25 cellular contexts compared by ENCODE assay signal in genomic region chr3:159819676-159820075, GRCh38. TPM values are rescaled to one million over a fixed set of nuclear protein-coding genes. Genes with fewer than 3 reads are reported as not detected.
A peak's percentile ranks its signal among the peaks of the same experiment; 100 is the strongest.
DNase-seq lines count a peak whose midpoint lies in the region; ATAC-seq, FAIRE-seq and TF ChIP-seq lines count a peak whose summit lies in the region.
"Had no signal": no experiment of that assay in that cellular context is flagged by ENCODE, and none has a peak within 500 bp of the region (broad histone marks: within the 10 kb centered on the region; RNA-seq: fewer than 3 reads in every experiment).

No MANE protein-coding gene starts in this region.

- TF ChIP-seq CTCF in astrocyte (IDR thresholded peaks at IDR 0.05; ENCODE audit: insufficient read depth, low read depth, low read length) (no peak), endothelial cell (IDR thresholded peaks at IDR 0.05; ENCODE audit: unreplicated experiment) (no peak)

- H3K27ac Mint-ChIP-seq in astrocyte (ENCODE audit: unreplicated experiment) = peak overlapping the region; percentile 98
- H3K27ac Mint-ChIP-seq in endothelial cell (ENCODE audit: unreplicated experiment) = no peak overlapping the region
- H3K27ac Mint-ChIP-seq: CD4-positive, alpha-beta memory T cell; T-helper 1 cell treated with Interleukin-12 subunit alpha and Interleukin-12 subunit beta and Interleukin-4 antibody, amounts not matched to agents 30 μg/mL and 1 μg/mL, for 36 hours had no signal

- no peak overlapping the region for H3K14ac ChIP-seq in trophoblast cell (ENCODE audit: low read length)

- H4K20me1 ChIP-seq in astrocyte (ENCODE audit: insufficient read depth, low read length) = peaks cover 45% of the 10 kb centered on the region

- H3K27ac ChIP-seq in astrocyte (ENCODE audit: low read depth, low read length) = no peak overlapping the region
- peak overlapping the region; percentile 8 for H3K27ac ChIP-seq in trophoblast cell (ENCODE audit: low read depth, low read length)
- H3K27ac ChIP-seq: A549, SK-N-MC had no signal

- peak overlapping the region; percentile 84 for H3K18ac ChIP-seq in trophoblast cell (ENCODE audit: low read length)

- no peak overlapping the region for H3K4ac ChIP-seq in trophoblast cell (ENCODE audit: low read depth, low read length)

- H3K4me1 Mint-ChIP-seq in astrocyte (ENCODE audit: low read depth, unreplicated experiment) (peaks cover 71% of the 10 kb centered on the region), endothelial cell (ENCODE audit: unreplicated experiment) (peaks cover 10% of the 10 kb centered on the region)
- H3K4me1 Mint-ChIP-seq: CD4-positive, alpha-beta memory T cell had no signal

- H3K36me3 ChIP-seq in astrocyte (ENCODE audit: insufficient read depth, low read length) (no peaks in the 10 kb centered on the region), trophoblast cell (ENCODE audit: control insufficient read depth in 1 of 2, insufficient read depth in 2 of 2, low read length in 2 of 2) (no peaks in the 10 kb centered on the region)
- H3K36me3 ChIP-seq: MG63 had no signal

- peak overlapping the region; percentile 44 for H2BK120ac ChIP-seq in trophoblast cell (ENCODE audit: insufficient read depth, low read length, poor library complexity)

- H3K27me3 ChIP-seq in astrocyte (ENCODE audit: insufficient read depth, low read length) (no peaks in the 10 kb centered on the region), trophoblast cell (ENCODE audit: insufficient read depth, low read length) (no peaks in the 10 kb centered on the region)
- H3K27me3 ChIP-seq: MG63 had no signal

- H3K4me3 Mint-ChIP-seq in astrocyte (ENCODE audit: unreplicated experiment) (no peak overlapping the region), endothelial cell (ENCODE audit: unreplicated experiment) (no peak overlapping the region)
- H3K4me3 Mint-ChIP-seq: CD4-positive, alpha-beta memory T cell; T-helper 1 cell treated with Interleukin-12 subunit alpha and Interleukin-12 subunit beta and Interleukin-4 antibody, amounts not matched to agents 30 μg/mL and 1 μg/mL, for 36 hours had no signal

- peak; percentile 27 for ATAC-seq in GM18867 (IDR thresholded peaks at IDR 0.05; ENCODE audit: unreplicated experiment)
- peak; percentile 14 for ATAC-seq in HG02798 (IDR thresholded peaks at IDR 0.05; ENCODE audit: poor library complexity, unreplicated experiment)
- ATAC-seq in HG02588 (IDR thresholded peaks at IDR 0.05; ENCODE audit: unreplicated experiment) = no peak
- ATAC-seq in HG02571 (IDR thresholded peaks at IDR 0.05; ENCODE audit: unreplicated experiment) = no peak
- ATAC-seq: A549, HCT116 had no signal

- H4K8ac ChIP-seq in trophoblast cell (ENCODE audit: low read depth, low read length) = no peak overlapping the region

- H3K27me3 Mint-ChIP-seq in astrocyte (ENCODE audit: low read depth, unreplicated experiment) = no peaks in the 10 kb centered on the region
- peaks cover 9% of the 10 kb centered on the region for H3K27me3 Mint-ChIP-seq in endothelial cell (ENCODE audit: unreplicated experiment)

- no peak overlapping the region for H2BK5ac ChIP-seq in trophoblast cell (ENCODE audit: low read depth, low read length, poor library complexity)

- no peak overlapping the region for H4K12ac ChIP-seq in trophoblast cell (ENCODE audit: low read depth, low read length)

- FAIRE-seq in astrocyte (lab: Jason Lieb, UNC) = no peak
- FAIRE-seq: A549, GM18507, HTR-8/SVneo, RCC 7860 had no signal

- H3K9me3 Mint-ChIP-seq in astrocyte (ENCODE audit: unreplicated experiment) (no peaks in the 10 kb centered on the region), endothelial cell (ENCODE audit: unreplicated experiment) (no peaks in the 10 kb centered on the region)
- H3K9me3 Mint-ChIP-seq: CD4-positive, alpha-beta memory T cell; T-helper 1 cell treated with Interleukin-12 subunit alpha and Interleukin-12 subunit beta and Interleukin-4 antibody, amounts not matched to agents 30 μg/mL and 1 μg/mL, for 36 hours had no signal

- H3K4me1 ChIP-seq in astrocyte (ENCODE audit: insufficient read depth, low read length) (peaks cover 38% of the 10 kb centered on the region), trophoblast cell (ENCODE audit: control insufficient read depth in 1 of 2, insufficient read depth in 2 of 2, low read length in 2 of 2) (peaks cover 20 to 36% of the 10 kb centered on the region in 2 experiments)

- H3K36me3 Mint-ChIP-seq in astrocyte (ENCODE audit: low read depth, unreplicated experiment) (peaks cover 6% of the 10 kb centered on the region), endothelial cell (ENCODE audit: low read depth, unreplicated experiment) (no peaks in the 10 kb centered on the region)
- H3K36me3 Mint-ChIP-seq: CD4-positive, alpha-beta memory T cell had no signal

- H3K9me3 ChIP-seq in astrocyte (ENCODE audit: insufficient read depth, low read depth, low read length) = no peaks in the 10 kb centered on the region
- no peaks in the 10 kb centered on the region for H3K9me3 ChIP-seq in trophoblast cell (ENCODE audit: insufficient read depth, low read depth, low read length)
- H3K9me3 ChIP-seq: A549, MG63 had no signal

- no peak overlapping the region for H3K9ac ChIP-seq in astrocyte (ENCODE audit: low read length)
- H3K9ac ChIP-seq in trophoblast cell (ENCODE audit: low read length) = no peak overlapping the region

- no CpG with 5 or more reads among the region's 1 CpG for WGBS in trophoblast cell (ENCODE audit: extremely low coverage, insufficient coverage, insufficient read length)

- H3K4me2 ChIP-seq in astrocyte (ENCODE audit: low read length) = no peak overlapping the region
- H3K4me2 ChIP-seq in trophoblast cell (ENCODE audit: low read length) = no peak overlapping the region
- H3K4me2 ChIP-seq: A549 had no signal

- H2AFZ ChIP-seq in astrocyte (ENCODE audit: low read depth, low read length) (no peak overlapping the region), trophoblast cell (ENCODE audit: insufficient read depth, low read length, poor library complexity) (no peak overlapping the region)

- no peak for DNase-seq in astrocyte (ENCODE audit: low read depth)
- DNase-seq in trophoblast cell = peak; percentile 90 to 92
- DNase-seq in endothelial cell (ENCODE audit: low spot score) = no peak
- DNase-seq: AML-193; C1 segment of cervical spinal cord; CD4-positive, alpha-beta memory T cell; COR-L47; MG63; NCI-H1105 treated with DMSO at 0.1 percent for 48 hours; NCI-H2029; NCI-H226; NCI-H510A treated with DMSO at 0.1 percent for 48 hours; NCI-H748 treated with DMSO at 0.1 percent for 48 hours; SIG-M5 had no signal

- peaks cover 38% of the 10 kb centered on the region for H3K79me1 ChIP-seq in trophoblast cell (ENCODE audit: low read length)

- H3K4me3 ChIP-seq in astrocyte (ENCODE audit: insufficient read depth, low read depth, low read length) = no peak overlapping the region
- H3K4me3 ChIP-seq in trophoblast cell (ENCODE audit: low read depth, low read length) = no peak overlapping the region
- H3K4me3 ChIP-seq: A549, MG63, SK-N-MC had no signal

- H2BK12ac ChIP-seq in trophoblast cell (ENCODE audit: low read length) = peak overlapping the region; percentile 55

- no peak overlapping the region for H2AK5ac ChIP-seq in trophoblast cell (ENCODE audit: low read length)

- H3K79me2 ChIP-seq in astrocyte (ENCODE audit: insufficient read depth, low read length) (peaks cover 86% of the 10 kb centered on the region), trophoblast cell (ENCODE audit: control insufficient read depth, insufficient read depth, low read length, poor library complexity) (peaks cover 5% of the 10 kb centered on the region)

- H4K91ac ChIP-seq in trophoblast cell (ENCODE audit: low read depth, low read length) = peak overlapping the region; percentile 15

- no peak overlapping the region for H3K23ac ChIP-seq in trophoblast cell (ENCODE audit: low read length)

RNA-seq across cellular contexts. Expression of gene SCHIP1, which starts 20.0 kb away (rescaled TPM):
- total RNA-seq in astrocyte = 21.3 and 27.7 TPM in 2 replicates
- polyA plus RNA-seq in trophoblast cell (2013) = 12.8 and 13.8 TPM in 2 replicates
- 102 TPM for total RNA-seq in endothelial cell (ENCODE audit: unreplicated experiment)
- total RNA-seq: CD4-positive, alpha-beta memory T cell had no signal
- polyA plus RNA-seq: CD4-positive, alpha-beta memory T cell had no signal

Comparison
In these comparisons a context has a peak if more than half of its experiments do, and no peak if none do; other contexts are left out.
1. ATAC-seq: peak in GM18867 (single experiment) and HG02798 (single experiment); none in HG02588 (single experiment) and HG02571 (single experiment).
2. DNase-seq: peak in trophoblast cell (2 of 2); none in astrocyte (single experiment) and endothelial cell (single experiment).